ENCODE assay signal across 21 cellular contexts in genomic region chr11:132068556-132068955, GRCh38.
"Had no signal": no experiment of that assay in that cellular context is flagged by ENCODE, and none has a peak within 500 bp of the region (broad histone marks: within the 10 kb centered on the region; RNA-seq: fewer than 3 reads in every experiment).

No MANE protein-coding gene starts in this region.

- H3K27me3 Mint-ChIP-seq: activated CD4-positive, alpha-beta T cell treated with anti-CD3 and anti-CD28 coated beads, Interleukin-2, amount 10 ng/mL, durations not matched to agents 7 days and 5 days; activated CD8-positive, alpha-beta memory T cell treated with anti-CD3 and anti-CD28 coated beads, Interleukin-2, amount 10 ng/mL, durations not matched to agents 7 days and 5 days; activated naive CD8-positive, alpha-beta T cell treated with anti-CD3 and anti-CD28 coated beads, Interleukin-2, amount 50 U/mL, for 24 hours had no signal

- H3K36me3 ChIP-seq: cardiac muscle cell, left ventricle myocardium inferior, upper lobe of left lung had no signal

- H3K27me3 ChIP-seq: body of pancreas, hepatocyte, upper lobe of left lung had no signal

- H3K9me3 ChIP-seq: body of pancreas had no signal

- FAIRE-seq: frontal cortex had no signal

- H3K4me1 Mint-ChIP-seq: activated CD4-positive, alpha-beta T cell treated with anti-CD3 and anti-CD28 coated beads, Interleukin-2, amount 10 ng/mL, durations not matched to agents 7 days and 5 days; activated CD8-positive, alpha-beta memory T cell treated with anti-CD3 and anti-CD28 coated beads, Interleukin-2, amount 10 ng/mL, durations not matched to agents 7 days and 5 days; activated naive CD8-positive, alpha-beta T cell treated with anti-CD3 and anti-CD28 coated beads, Interleukin-2, amount 50 U/mL, for 24 hours had no signal

- H3K79me2 ChIP-seq: hepatocyte had no signal

- H3K4me3 ChIP-seq: body of pancreas, cardiac muscle cell, hepatocyte, left ventricle myocardium inferior, upper lobe of left lung had no signal

- H2AFZ ChIP-seq: hepatocyte had no signal

- H3K4me3 Mint-ChIP-seq: activated CD4-positive, alpha-beta T cell treated with anti-CD3 and anti-CD28 coated beads, Interleukin-2, amount 10 ng/mL, durations not matched to agents 7 days and 5 days; activated CD8-positive, alpha-beta memory T cell treated with anti-CD3 and anti-CD28 coated beads, Interleukin-2, amount 10 ng/mL, durations not matched to agents 7 days and 5 days; activated CD8-positive, alpha-beta T cell treated with anti-CD3 and anti-CD28 coated beads for 36 hours; activated naive CD8-positive, alpha-beta T cell treated with anti-CD3 and anti-CD28 coated beads, Interleukin-2, amount 50 U/mL, for 24 hours had no signal

- H3K4me2 ChIP-seq: hepatocyte had no signal

- H3K27ac Mint-ChIP-seq: activated CD4-positive, alpha-beta T cell treated with anti-CD3 and anti-CD28 coated beads, Interleukin-2, amount 10 ng/mL, durations not matched to agents 7 days and 5 days; activated CD8-positive, alpha-beta memory T cell treated with anti-CD3 and anti-CD28 coated beads, Interleukin-2, amount 10 ng/mL, durations not matched to agents 7 days and 5 days; activated CD8-positive, alpha-beta T cell treated with anti-CD3 and anti-CD28 coated beads for 36 hours; activated naive CD8-positive, alpha-beta T cell treated with anti-CD3 and anti-CD28 coated beads, Interleukin-2, amount 50 U/mL, for 24 hours had no signal

- H3K4me1 ChIP-seq: body of pancreas, upper lobe of left lung had no signal

- H3K27ac ChIP-seq: body of pancreas, cardiac muscle cell, hepatocyte, left ventricle myocardium inferior, upper lobe of left lung, VCaP had no signal

- H3K36me3 Mint-ChIP-seq: activated CD8-positive, alpha-beta memory T cell treated with anti-CD3 and anti-CD28 coated beads, Interleukin-2, amount 10 ng/mL, durations not matched to agents 7 days and 5 days had no signal

- DNase-seq: activated CD4-positive, alpha-beta T cell treated with anti-CD3 and anti-CD28 coated beads, Interleukin-2, amount 10 ng/mL, durations not matched to agents 7 days and 5 days; activated CD8-positive, alpha-beta memory T cell treated with anti-CD3 and anti-CD28 coated beads, Interleukin-2, amount 10 ng/mL, durations not matched to agents 7 days and 5 days; activated CD8-positive, alpha-beta T cell treated with anti-CD3 and anti-CD28 coated beads for 36 hours; activated gamma-delta T cell; activated naive CD4-positive, alpha-beta T cell treated with anti-CD3 and anti-CD28 coated beads, Interleukin-2, amount 50 U/mL, for 16 hours; activated naive CD8-positive, alpha-beta T cell treated with anti-CD3 and anti-CD28 coated beads, Interleukin-2, amount 50 U/mL, for 24 hours; activated T-cell treated with anti-CD3 and anti-CD28 coated beads for 4 hours; body of pancreas; glutamatergic neuron; left ventricle myocardium inferior; mammary epithelial cell; nucleus accumbens; posterior cingulate gyrus; stimulated activated CD4-positive, alpha-beta T cell treated with anti-CD3 and anti-CD28 coated beads, Interleukin-12 subunit alpha, Interleukin-12 subunit beta, amount 100 ng/mL, for 4 hours; stimulated activated CD4-positive, alpha-beta T cell treated with anti-CD3 and anti-CD28 coated beads, Interleukin-4, amount 100 ng/mL, for 4 hours; stimulated activated naive CD8-positive, alpha-beta T cell treated with anti-CD3 and anti-CD28 coated beads, Interleukin-15, Interleukin-2, amounts not matched to agents 100 U/mL and 50 U/mL, for 24 hours; upper lobe of left lung had no signal
